1 cellular context compared by ENCODE assay signal in genomic region chr11:117143871-117144476, GRCh38.
TF ChIP-seq lines count a peak whose summit lies in the region.

TSS of gene PAFAH1B2 (plus strand) at chr11:117144287. CDS start at chr11:117152448, 8,161 bp downstream.

TF ChIP-seq in HepG2, 621 proteins besides CTCF, POLR2A, EP300 and RAD21 (continued from another document and continues in another):
- TF ChIP-seq RERE (CRISPR knock-in tag; IDR thresholded peaks at IDR 0.05; ENCODE audit: low read depth) = peak; percentile 12; the same call in 1 of the 2 replicates
- TF ChIP-seq MAFG (CRISPR knock-in tag; IDR thresholded peaks at IDR 0.05) = no peak
- TF ChIP-seq NFIC (IDR thresholded peaks at IDR 0.05; ENCODE audit: low read length) = no peak
- peak; percentile 76 for TF ChIP-seq RXRB (CRISPR knock-in tag; IDR thresholded peaks at IDR 0.05; ENCODE audit: borderline replicate concordance)
- TF ChIP-seq, protein P1, sequence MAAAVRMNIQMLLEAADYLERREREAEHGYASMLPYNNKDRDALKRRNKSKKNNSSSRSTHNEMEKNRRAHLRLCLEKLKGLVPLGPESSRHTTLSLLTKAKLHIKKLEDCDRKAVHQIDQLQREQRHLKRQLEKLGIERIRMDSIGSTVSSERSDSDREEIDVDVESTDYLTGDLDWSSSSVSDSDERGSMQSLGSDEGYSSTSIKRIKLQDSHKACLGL (CRISPR knock-in tag; IDR thresholded peaks at IDR 0.05) = peak; percentile 93
- TF ChIP-seq MAZ (IDR thresholded peaks at IDR 0.05; ENCODE audit: borderline replicate concordance, low read depth, low read length) = peak; percentile 38; the same call in 1 of the 2 replicates
- peak; percentile 72 for TF ChIP-seq MAZ (CRISPR knock-in tag; IDR thresholded peaks at IDR 0.05; ENCODE audit: low read depth)
- TF ChIP-seq RORA (CRISPR knock-in tag; IDR thresholded peaks at IDR 0.05) = no peak
- no peak for TF ChIP-seq BRCA1 (CRISPR knock-in tag; IDR thresholded peaks at IDR 0.05)
- TF ChIP-seq ZUFSP (CRISPR knock-in tag; IDR thresholded peaks at IDR 0.05; ENCODE audit: borderline replicate concordance) = no peak
- no peak for TF ChIP-seq FOXP1 (IDR thresholded peaks at IDR 0.05)
- TF ChIP-seq FOXP1 (CRISPR knock-in tag; IDR thresholded peaks at IDR 0.05) = no peak
- TF ChIP-seq, protein P2, sequence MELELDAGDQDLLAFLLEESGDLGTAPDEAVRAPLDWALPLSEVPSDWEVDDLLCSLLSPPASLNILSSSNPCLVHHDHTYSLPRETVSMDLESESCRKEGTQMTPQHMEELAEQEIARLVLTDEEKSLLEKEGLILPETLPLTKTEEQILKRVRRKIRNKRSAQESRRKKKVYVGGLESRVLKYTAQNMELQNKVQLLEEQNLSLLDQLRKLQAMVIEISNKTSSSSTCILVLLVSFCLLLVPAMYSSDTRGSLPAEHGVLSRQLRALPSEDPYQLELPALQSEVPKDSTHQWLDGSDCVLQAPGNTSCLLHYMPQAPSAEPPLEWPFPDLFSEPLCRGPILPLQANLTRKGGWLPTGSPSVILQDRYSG (CRISPR knock-in tag; IDR thresholded peaks at IDR 0.05) = no peak
- TF ChIP-seq ZNF264 (CRISPR knock-in tag; IDR thresholded peaks at IDR 0.05) = no peak; the same call in 1 of the 2 replicates
- TF ChIP-seq FOXJ3 (CRISPR knock-in tag; IDR thresholded peaks at IDR 0.05; ENCODE audit: borderline replicate concordance) = no peak
- TF ChIP-seq DZIP1 (CRISPR knock-in tag; IDR thresholded peaks at IDR 0.05) = no peak
- TF ChIP-seq TBX2 (CRISPR knock-in tag; IDR thresholded peaks at IDR 0.05; ENCODE audit: borderline replicate concordance) = peak; percentile 83
- TF ChIP-seq, protein P3, sequence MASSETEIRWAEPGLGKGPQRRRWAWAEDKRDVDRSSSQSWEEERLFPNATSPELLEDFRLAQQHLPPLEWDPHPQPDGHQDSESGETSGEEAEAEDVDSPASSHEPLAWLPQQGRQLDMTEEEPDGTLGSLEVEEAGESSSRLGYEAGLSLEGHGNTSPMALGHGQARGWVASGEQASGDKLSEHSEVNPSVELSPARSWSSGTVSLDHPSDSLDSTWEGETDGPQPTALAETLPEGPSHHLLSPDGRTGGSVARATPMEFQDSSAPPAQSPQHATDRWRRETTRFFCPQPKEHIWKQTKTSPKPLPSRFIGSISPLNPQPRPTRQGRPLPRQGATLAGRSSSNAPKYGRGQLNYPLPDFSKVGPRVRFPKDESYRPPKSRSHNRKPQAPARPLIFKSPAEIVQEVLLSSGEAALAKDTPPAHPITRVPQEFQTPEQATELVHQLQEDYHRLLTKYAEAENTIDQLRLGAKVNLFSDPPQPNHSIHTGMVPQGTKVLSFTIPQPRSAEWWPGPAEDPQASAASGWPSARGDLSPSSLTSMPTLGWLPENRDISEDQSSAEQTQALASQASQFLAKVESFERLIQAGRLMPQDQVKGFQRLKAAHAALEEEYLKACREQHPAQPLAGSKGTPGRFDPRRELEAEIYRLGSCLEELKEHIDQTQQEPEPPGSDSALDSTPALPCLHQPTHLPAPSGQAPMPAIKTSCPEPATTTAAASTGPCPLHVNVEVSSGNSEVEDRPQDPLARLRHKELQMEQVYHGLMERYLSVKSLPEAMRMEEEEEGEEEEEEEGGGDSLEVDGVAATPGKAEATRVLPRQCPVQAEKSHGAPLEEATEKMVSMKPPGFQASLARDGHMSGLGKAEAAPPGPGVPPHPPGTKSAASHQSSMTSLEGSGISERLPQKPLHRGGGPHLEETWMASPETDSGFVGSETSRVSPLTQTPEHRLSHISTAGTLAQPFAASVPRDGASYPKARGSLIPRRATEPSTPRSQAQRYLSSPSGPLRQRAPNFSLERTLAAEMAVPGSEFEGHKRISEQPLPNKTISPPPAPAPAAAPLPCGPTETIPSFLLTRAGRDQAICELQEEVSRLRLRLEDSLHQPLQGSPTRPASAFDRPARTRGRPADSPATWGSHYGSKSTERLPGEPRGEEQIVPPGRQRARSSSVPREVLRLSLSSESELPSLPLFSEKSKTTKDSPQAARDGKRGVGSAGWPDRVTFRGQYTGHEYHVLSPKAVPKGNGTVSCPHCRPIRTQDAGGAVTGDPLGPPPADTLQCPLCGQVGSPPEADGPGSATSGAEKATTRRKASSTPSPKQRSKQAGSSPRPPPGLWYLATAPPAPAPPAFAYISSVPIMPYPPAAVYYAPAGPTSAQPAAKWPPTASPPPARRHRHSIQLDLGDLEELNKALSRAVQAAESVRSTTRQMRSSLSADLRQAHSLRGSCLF (CRISPR knock-in tag; IDR thresholded peaks at IDR 0.05; ENCODE audit: borderline replicate concordance) = no peak
- TF ChIP-seq ZMYM2 (CRISPR knock-in tag; IDR thresholded peaks at IDR 0.05) = no peak
- peak; percentile 56; the same call in 1 of the 2 replicates for TF ChIP-seq HOXA5 (CRISPR knock-in tag; IDR thresholded peaks at IDR 0.05)
- peak; percentile 53; the same call in 1 of the 2 replicates for TF ChIP-seq PITX1 (CRISPR knock-in tag; IDR thresholded peaks at IDR 0.05)
- TF ChIP-seq ZSCAN21 (CRISPR knock-in tag; IDR thresholded peaks at IDR 0.05; ENCODE audit: borderline replicate concordance) = peak; percentile 84
- TF ChIP-seq RFXANK (CRISPR knock-in tag; IDR thresholded peaks at IDR 0.05) = 0 out of 2 replicates have a peak, but pooled peaks have one; percentile 72
- peak; percentile 44; the same call in 1 of the 2 replicates for TF ChIP-seq ZNF335 (CRISPR knock-in tag; IDR thresholded peaks at IDR 0.05)
- TF ChIP-seq, protein P4, sequence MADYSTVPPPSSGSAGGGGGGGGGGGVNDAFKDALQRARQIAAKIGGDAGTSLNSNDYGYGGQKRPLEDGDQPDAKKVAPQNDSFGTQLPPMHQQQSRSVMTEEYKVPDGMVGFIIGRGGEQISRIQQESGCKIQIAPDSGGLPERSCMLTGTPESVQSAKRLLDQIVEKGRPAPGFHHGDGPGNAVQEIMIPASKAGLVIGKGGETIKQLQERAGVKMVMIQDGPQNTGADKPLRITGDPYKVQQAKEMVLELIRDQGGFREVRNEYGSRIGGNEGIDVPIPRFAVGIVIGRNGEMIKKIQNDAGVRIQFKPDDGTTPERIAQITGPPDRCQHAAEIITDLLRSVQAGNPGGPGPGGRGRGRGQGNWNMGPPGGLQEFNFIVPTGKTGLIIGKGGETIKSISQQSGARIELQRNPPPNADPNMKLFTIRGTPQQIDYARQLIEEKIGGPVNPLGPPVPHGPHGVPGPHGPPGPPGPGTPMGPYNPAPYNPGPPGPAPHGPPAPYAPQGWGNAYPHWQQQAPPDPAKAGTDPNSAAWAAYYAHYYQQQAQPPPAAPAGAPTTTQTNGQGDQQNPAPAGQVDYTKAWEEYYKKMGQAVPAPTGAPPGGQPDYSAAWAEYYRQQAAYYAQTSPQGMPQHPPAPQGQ (CRISPR knock-in tag; IDR thresholded peaks at IDR 0.05; ENCODE audit: borderline replicate concordance) = 0 out of 2 replicates have a peak, but pooled peaks have one; percentile 52
- no peak for TF ChIP-seq WIZ (CRISPR knock-in tag; IDR thresholded peaks at IDR 0.05)
- TF ChIP-seq ZNF567 (CRISPR knock-in tag; IDR thresholded peaks at IDR 0.05; ENCODE audit: borderline replicate concordance) = 0 out of 2 replicates have a peak, but pooled peaks have one; percentile 52
- TF ChIP-seq ZNF12 (CRISPR knock-in tag; IDR thresholded peaks at IDR 0.05) = peak; percentile 55; the same call in 1 of the 2 replicates
- peak; percentile 73; the same call in 1 of the 2 replicates for TF ChIP-seq ZNF276 (CRISPR knock-in tag; IDR thresholded peaks at IDR 0.05; ENCODE audit: low read depth)
- TF ChIP-seq SNAI1 (CRISPR knock-in tag; IDR thresholded peaks at IDR 0.05; ENCODE audit: borderline replicate concordance) = peak; percentile 66; the same call in 1 of the 2 replicates
- peak; percentile 68; the same call in 1 of the 2 replicates for TF ChIP-seq ZC3H13 (CRISPR knock-in tag; IDR thresholded peaks at IDR 0.05)
- peak; percentile 88 for TF ChIP-seq ZNF607 (CRISPR knock-in tag; IDR thresholded peaks at IDR 0.05; ENCODE audit: borderline replicate concordance)
- TF ChIP-seq SP2 (CRISPR knock-in tag; IDR thresholded peaks at IDR 0.05) = peak; percentile 95
- TF ChIP-seq ZNF354B (CRISPR knock-in tag; IDR thresholded peaks at IDR 0.05) = no peak
- TF ChIP-seq NCOA1 (CRISPR knock-in tag; IDR thresholded peaks at IDR 0.05) = no peak
- peak; percentile 8; the same call in 1 of the 2 replicates for TF ChIP-seq HNF4G (IDR thresholded peaks at IDR 0.05; ENCODE audit: borderline replicate concordance, low read depth, low read length)
- no peak for TF ChIP-seq HNF4G (CRISPR knock-in tag; IDR thresholded peaks at IDR 0.05; ENCODE audit: borderline replicate concordance, low read depth)
- peak; percentile 18 for TF ChIP-seq TAF15 (IDR thresholded peaks at IDR 0.05; ENCODE audit: low read depth, low read length, poor library complexity, severe bottlenecking)
